In the genomic region with DNA sequence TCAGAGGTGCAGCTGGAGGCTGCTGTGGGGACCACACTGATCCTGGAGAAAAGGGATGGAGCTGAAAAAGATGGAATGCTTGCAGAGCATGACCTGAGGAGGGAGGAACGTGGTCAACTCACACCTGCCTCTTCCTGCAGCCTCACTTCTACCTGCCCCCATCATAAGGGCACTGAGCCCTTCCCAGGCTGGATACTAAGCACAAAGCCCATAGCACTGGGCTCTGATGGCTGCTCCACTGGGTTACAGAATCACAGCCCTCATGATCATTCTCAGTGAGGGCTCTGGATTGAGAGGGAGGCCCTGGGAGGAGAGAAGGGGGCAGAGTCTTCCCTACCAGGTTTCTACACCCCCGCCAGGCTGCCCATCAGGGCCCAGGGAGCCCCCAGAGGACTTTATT, we compare ENCODE assay signal across 37 cellular contexts. TPM values are rescaled to one million over a fixed set of nuclear protein-coding genes. Genes with fewer than 3 reads are reported as not detected.
"Had no signal": no experiment of that assay in that cellular context is flagged by ENCODE, and none has a peak within 500 bp of the region (broad histone marks: within the 10 kb centered on the region; RNA-seq: fewer than 3 reads in every experiment).

No MANE protein-coding gene starts in this region.

- H3K36me3 ChIP-seq: ascending aorta, breast epithelium, cardiac muscle cell, esophagus muscularis mucosa, gastrocnemius medialis, WERI-Rb-1 had no signal

- H3K36me3 Mint-ChIP-seq: activated CD8-positive, alpha-beta memory T cell treated with anti-CD3 and anti-CD28 coated beads, Interleukin-2, amount 10 ng/mL, durations not matched to agents 7 days and 5 days; activated naive CD4-positive, alpha-beta T cell treated with anti-CD3 and anti-CD28 coated beads, Interleukin-2, amount 50 U/mL, for 72 hours; activated naive CD8-positive, alpha-beta T cell treated with anti-CD3 and anti-CD28 coated beads, Interleukin-2, amount 10 ng/mL, durations not matched to agents 7 days and 5 days; brain had no signal

- H3K4me1 Mint-ChIP-seq: activated B cell treated with CpG ODN at 0.5 μM for 24 hours; activated CD8-positive, alpha-beta memory T cell treated with anti-CD3 and anti-CD28 coated beads, Interleukin-2, amount 10 ng/mL, durations not matched to agents 7 days and 5 days; activated naive CD8-positive, alpha-beta T cell treated with anti-CD3 and anti-CD28 coated beads, Interleukin-2, amount 10 ng/mL, durations not matched to agents 7 days and 5 days; central memory CD8-positive, alpha-beta T cell; T-helper 17 cell had no signal

- H3K27ac Mint-ChIP-seq: activated B cell treated with CpG ODN at 0.5 μM for 24 hours; activated CD8-positive, alpha-beta memory T cell treated with anti-CD3 and anti-CD28 coated beads, Interleukin-2, amount 10 ng/mL, durations not matched to agents 7 days and 5 days; activated CD8-positive, alpha-beta T cell treated with anti-CD3 and anti-CD28 coated beads, Interleukin-2, amount 10 ng/mL, durations not matched to agents 7 days and 5 days; activated naive CD4-positive, alpha-beta T cell treated with anti-CD3 and anti-CD28 coated beads for 36 hours; activated naive CD4-positive, alpha-beta T cell treated with anti-CD3 and anti-CD28 coated beads, Interleukin-2, amount 50 U/mL, for 72 hours; activated naive CD8-positive, alpha-beta T cell treated with anti-CD3 and anti-CD28 coated beads, Interleukin-2, amount 10 ng/mL, durations not matched to agents 7 days and 5 days; activated T-helper 1 cell treated with anti-CD3 and anti-CD28 coated beads, Interleukin-12 subunit alpha, Interleukin-12 subunit beta, Interleukin-2, Interleukin-4 antibody, amounts not matched to agents 30 ng/mL and 10 ng/mL and 1 ng/mL, durations not matched to agents 14 hours and 24 hours and 36 hours; activated T-helper 2 cell treated with anti-CD3 and anti-CD28 coated beads, Interferon-gamma antibody, Interleukin-2, Interleukin-4, amounts not matched to agents 10 μg/mL and 5 μg/mL and 100 μg/mL, durations not matched to agents 14 hours and 24 hours and 36 hours; effector memory CD8-positive, alpha-beta T cell; T-helper 17 cell; T-helper 2 cell treated with Interferon-gamma antibody and Interleukin-4, amounts not matched to agents 5 μg/mL and 100 μg/mL, for 36 hours had no signal

- ATAC-seq: activated CD4-positive, CD25-positive, alpha-beta regulatory T cell treated with anti-CD3 and anti-CD28 coated beads, Interleukin-2, amount 50 U/mL, for 24 hours; activated CD8-positive, alpha-beta memory T cell treated with anti-CD3 and anti-CD28 coated beads, Interleukin-2, amount 10 ng/mL, durations not matched to agents 7 days and 5 days; activated CD8-positive, alpha-beta T cell treated with anti-CD3 and anti-CD28 coated beads, Interleukin-2, amount 10 ng/mL, durations not matched to agents 7 days and 5 days; activated naive CD4-positive, alpha-beta T cell treated with anti-CD3 and anti-CD28 coated beads, Interleukin-2, amount 50 U/mL, for 72 hours; effector memory CD8-positive, alpha-beta T cell; foreskin keratinocyte; gastrocnemius medialis; T-helper 17 cell had no signal

- H3K27me3 ChIP-seq: ascending aorta, gastrocnemius medialis had no signal

- H3K4me1 ChIP-seq: breast epithelium, foreskin keratinocyte had no signal

- H3K4me3 ChIP-seq: ascending aorta, breast epithelium, cardiac muscle cell, esophagus muscularis mucosa, gastrocnemius medialis had no signal

- DNase-seq: activated B cell treated with CpG ODN at 0.5 μM for 24 hours; activated CD4-positive, alpha-beta T cell treated with anti-CD3 and anti-CD28 coated beads for 48 hours; activated CD4-positive, alpha-beta T cell treated with anti-CD3 and anti-CD28 coated beads, Interleukin-2, amount 50 U/mL, for 1 hour; activated CD4-positive, alpha-beta T cell treated with anti-CD3 and anti-CD28 coated beads, Interleukin-2, amount 50 U/mL, for 48 hours; activated CD8-positive, alpha-beta memory T cell treated with anti-CD3 and anti-CD28 coated beads, Interleukin-2, amount 10 ng/mL, durations not matched to agents 7 days and 5 days; activated CD8-positive, alpha-beta memory T cell treated with anti-CD3 and anti-CD28 coated beads, Interleukin-2, amount 50 U/mL, for 4 hours; activated CD8-positive, alpha-beta T cell treated with anti-CD3 and anti-CD28 coated beads, Interleukin-2, amount 10 ng/mL, durations not matched to agents 7 days and 5 days; activated effector memory CD4-positive, alpha-beta T cell treated with anti-CD3 and anti-CD28 coated beads, Interleukin-2, amount 50 U/mL, for 16 hours; activated naive CD4-positive, alpha-beta T cell treated with anti-CD3 and anti-CD28 coated beads for 36 hours; activated naive CD8-positive, alpha-beta T cell treated with anti-CD3 and anti-CD28 coated beads, Interleukin-2, amount 10 ng/mL, durations not matched to agents 7 days and 5 days; activated T-cell treated with anti-CD3 and anti-CD28 coated beads, Interleukin-2, amount 50 U/mL, for 1 hour; activated T-cell treated with anti-CD3 and anti-CD28 coated beads, Interleukin-2, amount 50 U/mL, for 48 hours; cortex of kidney; dermis blood vessel endothelial cell; effector CD4-positive, alpha-beta T cell; effector memory CD8-positive, alpha-beta T cell; erythroblast; foreskin keratinocyte; gastrocnemius medialis; glutamatergic neuron; T-helper 1 cell; T-helper 17 cell; T1000; WERI-Rb-1 had no signal

- H3K9me3 ChIP-seq: ascending aorta, breast epithelium, esophagus muscularis mucosa, gastrocnemius medialis had no signal

- H3K27ac ChIP-seq: ascending aorta, breast epithelium, cardiac muscle cell, esophagus muscularis mucosa, foreskin keratinocyte, gastrocnemius medialis, WERI-Rb-1 had no signal

- H3K4me3 Mint-ChIP-seq: activated B cell treated with CpG ODN at 0.5 μM for 24 hours; activated CD8-positive, alpha-beta memory T cell treated with anti-CD3 and anti-CD28 coated beads, Interleukin-2, amount 10 ng/mL, durations not matched to agents 7 days and 5 days; activated CD8-positive, alpha-beta T cell treated with anti-CD3 and anti-CD28 coated beads, Interleukin-2, amount 10 ng/mL, durations not matched to agents 7 days and 5 days; activated naive CD4-positive, alpha-beta T cell treated with anti-CD3 and anti-CD28 coated beads for 36 hours; activated naive CD8-positive, alpha-beta T cell treated with anti-CD3 and anti-CD28 coated beads, Interleukin-2, amount 10 ng/mL, durations not matched to agents 7 days and 5 days; activated T-helper 1 cell treated with anti-CD3 and anti-CD28 coated beads, Interleukin-12 subunit alpha, Interleukin-12 subunit beta, Interleukin-2, Interleukin-4 antibody, amounts not matched to agents 30 ng/mL and 10 ng/mL and 1 ng/mL, durations not matched to agents 14 hours and 24 hours and 36 hours; brain; central memory CD8-positive, alpha-beta T cell; effector memory CD8-positive, alpha-beta T cell; T-helper 17 cell; T-helper 2 cell treated with Interferon-gamma antibody and Interleukin-4, amounts not matched to agents 5 μg/mL and 100 μg/mL, for 36 hours had no signal

- H3K9me3 Mint-ChIP-seq: activated B cell treated with CpG ODN at 0.5 μM for 24 hours; activated naive CD4-positive, alpha-beta T cell treated with anti-CD3 and anti-CD28 coated beads for 36 hours; activated naive CD4-positive, alpha-beta T cell treated with anti-CD3 and anti-CD28 coated beads, Interleukin-2, amount 50 U/mL, for 72 hours; activated naive CD8-positive, alpha-beta T cell treated with anti-CD3 and anti-CD28 coated beads, Interleukin-2, amount 10 ng/mL, durations not matched to agents 7 days and 5 days; activated T-helper 1 cell treated with anti-CD3 and anti-CD28 coated beads, Interleukin-12 subunit alpha, Interleukin-12 subunit beta, Interleukin-2, Interleukin-4 antibody, amounts not matched to agents 30 ng/mL and 10 ng/mL and 1 ng/mL, durations not matched to agents 14 hours and 24 hours and 36 hours; activated T-helper 2 cell treated with anti-CD3 and anti-CD28 coated beads, Interferon-gamma antibody, Interleukin-2, Interleukin-4, amounts not matched to agents 10 μg/mL and 5 μg/mL and 100 μg/mL, durations not matched to agents 14 hours and 24 hours and 36 hours; brain; central memory CD8-positive, alpha-beta T cell; effector memory CD8-positive, alpha-beta T cell; T-helper 2 cell treated with Interferon-gamma antibody and Interleukin-4, amounts not matched to agents 5 μg/mL and 100 μg/mL, for 36 hours had no signal

RNA-seq across cellular contexts. Expression of gene SLC6A7, which starts 5.9 kb away (rescaled TPM):
- total RNA-seq: activated B cell treated with CpG ODN at 0.5 μM for 24 hours; activated CD8-positive, alpha-beta memory T cell treated with anti-CD3 and anti-CD28 coated beads for 36 hours; activated CD8-positive, alpha-beta memory T cell treated with anti-CD3 and anti-CD28 coated beads, Interleukin-2, amount 10 ng/mL, durations not matched to agents 7 days and 5 days; activated CD8-positive, alpha-beta T cell treated with anti-CD3 and anti-CD28 coated beads, Interleukin-2, amount 10 ng/mL, durations not matched to agents 7 days and 5 days; activated naive CD4-positive, alpha-beta T cell treated with anti-CD3 and anti-CD28 coated beads for 36 hours; activated naive CD4-positive, alpha-beta T cell treated with anti-CD3 and anti-CD28 coated beads, Interleukin-2, amount 50 U/mL, for 72 hours; activated naive CD8-positive, alpha-beta T cell treated with anti-CD3 and anti-CD28 coated beads, Interleukin-2, amount 10 ng/mL, durations not matched to agents 7 days and 5 days; activated T-helper 1 cell treated with anti-CD3 and anti-CD28 coated beads, Interleukin-12 subunit alpha, Interleukin-12 subunit beta, Interleukin-2, Interleukin-4 antibody, amounts not matched to agents 30 ng/mL and 10 ng/mL and 1 ng/mL, durations not matched to agents 14 hours and 24 hours and 36 hours; activated T-helper 2 cell treated with anti-CD3 and anti-CD28 coated beads, Interferon-gamma antibody, Interleukin-2, Interleukin-4, amounts not matched to agents 10 μg/mL and 5 μg/mL and 100 μg/mL, durations not matched to agents 14 hours and 24 hours and 36 hours; ascending aorta; cardiac muscle cell; dermis blood vessel endothelial cell; esophagus muscularis mucosa; foreskin keratinocyte; T-helper 17 cell had no signal

RNA-seq across cellular contexts. Expression of gene CDX1, which starts 17.4 kb away (rescaled TPM):
- total RNA-seq: activated B cell treated with CpG ODN at 0.5 μM for 24 hours; activated CD8-positive, alpha-beta memory T cell treated with anti-CD3 and anti-CD28 coated beads for 36 hours; activated CD8-positive, alpha-beta memory T cell treated with anti-CD3 and anti-CD28 coated beads, Interleukin-2, amount 10 ng/mL, durations not matched to agents 7 days and 5 days; activated CD8-positive, alpha-beta T cell treated with anti-CD3 and anti-CD28 coated beads, Interleukin-2, amount 10 ng/mL, durations not matched to agents 7 days and 5 days; activated naive CD4-positive, alpha-beta T cell treated with anti-CD3 and anti-CD28 coated beads for 36 hours; activated naive CD4-positive, alpha-beta T cell treated with anti-CD3 and anti-CD28 coated beads, Interleukin-2, amount 50 U/mL, for 72 hours; activated naive CD8-positive, alpha-beta T cell treated with anti-CD3 and anti-CD28 coated beads, Interleukin-2, amount 10 ng/mL, durations not matched to agents 7 days and 5 days; activated T-helper 1 cell treated with anti-CD3 and anti-CD28 coated beads, Interleukin-12 subunit alpha, Interleukin-12 subunit beta, Interleukin-2, Interleukin-4 antibody, amounts not matched to agents 30 ng/mL and 10 ng/mL and 1 ng/mL, durations not matched to agents 14 hours and 24 hours and 36 hours; activated T-helper 2 cell treated with anti-CD3 and anti-CD28 coated beads, Interferon-gamma antibody, Interleukin-2, Interleukin-4, amounts not matched to agents 10 μg/mL and 5 μg/mL and 100 μg/mL, durations not matched to agents 14 hours and 24 hours and 36 hours; ascending aorta; cardiac muscle cell; cerebellum; dermis blood vessel endothelial cell; foreskin keratinocyte; T-helper 17 cell had no signal

RNA-seq across cellular contexts. Expression of gene PDGFRB, which starts 28.4 kb away (rescaled TPM):
- total RNA-seq: foreskin keratinocyte had no signal
